In the genomic region with DNA sequence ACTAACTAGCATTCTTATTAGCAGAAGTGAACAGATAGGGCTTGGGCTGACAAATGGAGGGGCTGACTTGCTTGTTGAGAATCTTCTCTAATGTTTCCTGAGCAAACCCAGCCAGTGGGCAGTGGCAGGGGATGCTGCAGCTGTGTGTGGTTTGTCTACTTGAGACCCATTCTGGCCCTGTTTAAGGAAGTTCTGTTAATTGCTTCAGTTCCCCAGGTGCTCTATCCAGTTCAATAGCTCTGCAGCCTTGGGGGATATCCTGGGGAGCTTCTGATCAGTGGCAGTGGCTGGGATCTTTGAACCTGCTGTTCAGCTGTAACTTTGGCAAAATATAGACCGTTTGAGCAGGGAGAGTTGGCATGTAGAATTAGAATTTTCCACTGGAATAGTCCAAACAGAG, we compare ENCODE assay signal across 23 cellular contexts.
"Had no signal": no experiment of that assay in that cellular context is flagged by ENCODE, and none has a peak within 500 bp of the region (broad histone marks: within the 10 kb centered on the region; RNA-seq: fewer than 3 reads in every experiment).

No MANE protein-coding gene starts in this region.

- H3K36me3 ChIP-seq: breast epithelium, Peyer's patch had no signal

- H3K4me1 ChIP-seq: body of pancreas, breast epithelium, Peyer's patch had no signal

- H3K36me3 Mint-ChIP-seq: activated CD8-positive, alpha-beta memory T cell treated with anti-CD3 and anti-CD28 coated beads, Interleukin-2, amount 10 ng/mL, durations not matched to agents 7 days and 5 days; activated naive CD4-positive, alpha-beta T cell treated with anti-CD3 and anti-CD28 coated beads, Interleukin-2, amount 50 U/mL, for 24 hours; activated naive CD8-positive, alpha-beta T cell treated with anti-CD3 and anti-CD28 coated beads, Interleukin-2, amount 10 ng/mL, durations not matched to agents 7 days and 5 days had no signal

- DNase-seq: activated CD4-positive, alpha-beta memory T cell treated with anti-CD3 and anti-CD28 coated beads, Interleukin-2, amount 10 ng/mL, durations not matched to agents 7 days and 5 days; activated CD4-positive, alpha-beta T cell treated with anti-CD3 and anti-CD28 coated beads for 1 hour; activated CD4-positive, alpha-beta T cell treated with anti-CD3 and anti-CD28 coated beads for 48 hours; activated CD4-positive, CD25-positive, alpha-beta regulatory T cell; activated CD8-positive, alpha-beta memory T cell treated with anti-CD3 and anti-CD28 coated beads for 24 hours; activated CD8-positive, alpha-beta memory T cell treated with anti-CD3 and anti-CD28 coated beads, Interleukin-2, amount 10 ng/mL, durations not matched to agents 7 days and 5 days; activated CD8-positive, alpha-beta memory T cell treated with anti-CD3 and anti-CD28 coated beads, Interleukin-2, amount 50 U/mL, for 48 hours; activated effector memory CD4-positive, alpha-beta T cell treated with anti-CD3 and anti-CD28 coated beads, Interleukin-2, amount 50 U/mL, for 16 hours; activated naive CD4-positive, alpha-beta T cell; activated naive CD8-positive, alpha-beta T cell treated with anti-CD3 and anti-CD28 coated beads, Interleukin-2, amount 10 ng/mL, durations not matched to agents 7 days and 5 days; activated T-cell treated with anti-CD3 and anti-CD28 coated beads, Interleukin-2, amount 50 U/mL, for 48 hours; NCI-H1436 treated with DMSO at 0.1 percent for 48 hours; NCI-H187 treated with DMSO at 0.1 percent for 48 hours; NCI-H2227 treated with DMSO at 0.1 percent for 48 hours; NK-92 treated with Interleukin-12 subunit alpha and Interleukin-12 subunit beta, amount 100 ng/mL, for 24 hours; Peyer's patch; T-helper 1 cell; T-helper 9 cell had no signal

- H3K27me3 ChIP-seq: body of pancreas, breast epithelium, Peyer's patch had no signal

- H3K27ac Mint-ChIP-seq: activated CD4-positive, alpha-beta memory T cell treated with anti-CD3 and anti-CD28 coated beads, Interleukin-2, amount 10 ng/mL, durations not matched to agents 7 days and 5 days; activated CD8-positive, alpha-beta memory T cell treated with anti-CD3 and anti-CD28 coated beads, Interleukin-2, amount 10 ng/mL, durations not matched to agents 7 days and 5 days; activated naive CD4-positive, alpha-beta T cell treated with anti-CD3 and anti-CD28 coated beads, Interleukin-2, amount 50 U/mL, for 24 hours; activated naive CD8-positive, alpha-beta T cell treated with anti-CD3 and anti-CD28 coated beads, Interleukin-2, amount 10 ng/mL, durations not matched to agents 7 days and 5 days had no signal

- H3K4me1 Mint-ChIP-seq: activated naive CD4-positive, alpha-beta T cell treated with anti-CD3 and anti-CD28 coated beads, Interleukin-2, amount 50 U/mL, for 24 hours; activated naive CD8-positive, alpha-beta T cell treated with anti-CD3 and anti-CD28 coated beads, Interleukin-2, amount 10 ng/mL, durations not matched to agents 7 days and 5 days had no signal

- H3K27ac ChIP-seq: body of pancreas, breast epithelium, coronary artery, Peyer's patch, VCaP had no signal

- ATAC-seq: activated CD8-positive, alpha-beta memory T cell treated with anti-CD3 and anti-CD28 coated beads, Interleukin-2, amount 10 ng/mL, durations not matched to agents 7 days and 5 days; body of pancreas had no signal

- H3K9me3 ChIP-seq: body of pancreas, breast epithelium, Peyer's patch had no signal

- H3K4me3 ChIP-seq: body of pancreas, breast epithelium, coronary artery, Peyer's patch had no signal

- H3K4me3 Mint-ChIP-seq: activated CD4-positive, alpha-beta memory T cell treated with anti-CD3 and anti-CD28 coated beads, Interleukin-2, amount 10 ng/mL, durations not matched to agents 7 days and 5 days; activated CD8-positive, alpha-beta memory T cell treated with anti-CD3 and anti-CD28 coated beads, Interleukin-2, amount 10 ng/mL, durations not matched to agents 7 days and 5 days; activated naive CD4-positive, alpha-beta T cell treated with anti-CD3 and anti-CD28 coated beads, Interleukin-2, amount 50 U/mL, for 24 hours; activated naive CD8-positive, alpha-beta T cell treated with anti-CD3 and anti-CD28 coated beads, Interleukin-2, amount 10 ng/mL, durations not matched to agents 7 days and 5 days had no signal

- H3K9me3 Mint-ChIP-seq: activated CD4-positive, alpha-beta memory T cell treated with anti-CD3 and anti-CD28 coated beads, Interleukin-2, amount 10 ng/mL, durations not matched to agents 7 days and 5 days had no signal
